15 cellular contexts compared by ENCODE assay signal in genomic region chr20:45087115-45087785, GRCh38. TPM values are rescaled to one million over a fixed set of nuclear protein-coding genes. Genes with fewer than 3 reads are reported as not detected.
A peak's percentile ranks its signal among the peaks of the same experiment; 100 is the strongest.
DNase-seq lines count a peak whose midpoint lies in the region; ATAC-seq and TF ChIP-seq lines count a peak whose summit lies in the region.
"Had no signal": no experiment of that assay in that cellular context is flagged by ENCODE, and none has a peak within 500 bp of the region (broad histone marks: within the 10 kb centered on the region; RNA-seq: fewer than 3 reads in every experiment).

No MANE protein-coding gene starts in this region.

- H3K4me3 ChIP-seq in adipocyte (ENCODE audit: low read length), result no peak overlapping the region
- H3K4me3 ChIP-seq: mucosa of descending colon had no signal

- H3K27me3 ChIP-seq in adipocyte (replicated peaks; ENCODE audit: control insufficient read depth, insufficient read depth, low read length), result no peaks in the 10 kb centered on the region

- no peaks in the 10 kb centered on the region for H3K9me3 ChIP-seq in adipocyte (ENCODE audit: control insufficient read depth, low read length)

- no peak for ATAC-seq in HG02981 (IDR thresholded peaks at IDR 0.05; ENCODE audit: unreplicated experiment)
- ATAC-seq: mucosa of descending colon had no signal

- H3K4me1 Mint-ChIP-seq in osteocyte (ENCODE audit: unreplicated experiment), result peaks cover 42% of the 10 kb centered on the region

- H3K4me3 Mint-ChIP-seq in osteocyte (ENCODE audit: unreplicated experiment), result no peak overlapping the region

- DNase-seq in SIG-M5 treated with dmso at 0.1 percent for 504 hours (lab: John Stamatoyannopoulos, UW; ENCODE audit: unreplicated experiment), result peak; percentile 53
- DNase-seq in SIG-M5 (lab: John Stamatoyannopoulos, UW), result no peak
- peak; percentile 75 for DNase-seq in MV-4-11 (lab: John Stamatoyannopoulos, UW)
- DNase-seq in adipocyte (ENCODE audit: low read depth), result peak; percentile 7
- no peak for DNase-seq in osteocyte (ENCODE audit: extremely low spot score, unreplicated experiment)
- DNase-seq in RPMI8226, result no peak
- DNase-seq in stimulated activated naive CD4-positive, alpha-beta T cell treated with Interleukin-2 at 50 U/mL for 16 hours (lab: John Stamatoyannopoulos, UW), result no peak
- DNase-seq: cerebellar nuclear complex, mucosa of descending colon, NCI-H2107, SHP77 treated with DMSO at 0.1 percent for 48 hours had no signal

- no peak for TF ChIP-seq CTCF in osteocyte (IDR thresholded peaks at IDR 0.05)

- H3K27me3 Mint-ChIP-seq in osteocyte (ENCODE audit: unreplicated experiment), result no peaks in the 10 kb centered on the region

- H3K36me3 Mint-ChIP-seq in osteocyte (ENCODE audit: unreplicated experiment), result peaks cover 3% of the 10 kb centered on the region

- no peaks in the 10 kb centered on the region for H3K36me3 ChIP-seq in adipocyte (ENCODE audit: control insufficient read depth, insufficient read depth, low read length, severe bottlenecking)

- H3K9ac ChIP-seq in adipocyte (ENCODE audit: low read length), result no peak overlapping the region

- peak overlapping the region; percentile 98 for H3K27ac Mint-ChIP-seq in osteocyte (ENCODE audit: unreplicated experiment)

- peaks cover 11% of the 10 kb centered on the region for H3K4me1 ChIP-seq in adipocyte (ENCODE audit: control insufficient read depth, insufficient read depth, low read length)

- H3K9me3 Mint-ChIP-seq in osteocyte (ENCODE audit: unreplicated experiment), result peaks cover 9% of the 10 kb centered on the region

RNA-seq across cellular contexts. Expression of gene KCNS1, which starts 13.7 kb away (rescaled TPM):
- total RNA-seq in osteocyte, result 0.26 and 0.30 TPM in 2 replicates
- total RNA-seq: G401, posterior vena cava had no signal

RNA-seq across cellular contexts. Expression of gene WFDC5, which starts 27.7 kb away (rescaled TPM):
- total RNA-seq in osteocyte, result not detected in 2 replicates
- total RNA-seq: G401, mucosa of descending colon, posterior vena cava had no signal

RNA-seq across cellular contexts. Expression of gene WFDC12, which starts 37.0 kb away (rescaled TPM):
- not detected in 2 replicates for total RNA-seq in osteocyte
- total RNA-seq: G401, mucosa of descending colon, posterior vena cava, urinary bladder had no signal

Comparison
In these comparisons a context has a peak if more than half of its experiments do, and no peak if none do; other contexts are left out.
1. DNase-seq: peak in SIG-M5 treated with dmso at 0.1 percent for 504 hours (single experiment), MV-4-11 (single experiment) and adipocyte (single experiment); none in SIG-M5 (single experiment), osteocyte (single experiment), RPMI8226 (single experiment) and stimulated activated naive CD4-positive, alpha-beta T cell treated with Interleukin-2 at 50 U/mL for 16 hours (single experiment).